Comparison of ENCODE assay signal across 19 cellular contexts in the genomic region with DNA sequence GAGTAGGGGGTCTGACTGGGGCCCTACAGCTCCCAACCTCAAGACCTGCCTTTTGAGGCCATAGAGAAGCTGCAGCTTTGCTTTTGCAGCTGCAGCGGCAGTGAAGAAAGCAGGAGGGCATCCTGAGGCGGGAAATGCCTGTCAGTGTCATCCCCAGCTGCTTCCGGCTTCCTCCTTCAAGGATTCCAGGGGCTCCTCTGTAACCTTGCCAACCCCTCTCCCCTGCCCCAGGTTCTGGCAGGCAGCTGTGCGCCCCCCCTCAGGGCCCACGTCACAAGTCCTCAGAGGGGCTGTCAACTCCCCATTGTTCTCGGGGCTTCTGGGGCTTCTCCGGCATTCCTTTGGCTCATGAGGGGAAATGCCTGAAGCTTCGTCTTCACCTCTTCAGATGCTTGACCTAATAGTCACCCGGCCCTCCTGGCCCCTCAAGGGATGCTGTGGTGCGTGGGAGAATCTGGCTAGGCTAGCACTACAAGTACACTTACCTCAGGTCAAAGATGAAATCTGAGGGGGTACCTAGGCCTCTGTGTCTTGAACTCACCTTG. TPM values are rescaled to one million over a fixed set of nuclear protein-coding genes. Genes with fewer than 3 reads are reported as not detected.
A peak's percentile ranks its signal among the peaks of the same experiment; 100 is the strongest.
DNase-seq lines count a peak whose midpoint lies in the region; ATAC-seq, FAIRE-seq and TF ChIP-seq lines count a peak whose summit lies in the region.
"Had no signal": no experiment of that assay in that cellular context is flagged by ENCODE, and none has a peak within 500 bp of the region (broad histone marks: within the 10 kb centered on the region; RNA-seq: fewer than 3 reads in every experiment).

No MANE protein-coding gene starts in this region.

- H3K4me1 Mint-ChIP-seq in astrocyte (ENCODE audit: low read depth, unreplicated experiment) = peaks cover 3% of the 10 kb centered on the region

- H3K4me2 ChIP-seq in astrocyte (ENCODE audit: low read length) = peak overlapping the region; percentile 50

- ATAC-seq in HG03565 (IDR thresholded peaks at IDR 0.05; ENCODE audit: unreplicated experiment) = no peak
- ATAC-seq: activated naive CD4-positive, alpha-beta T cell treated with anti-CD3 and anti-CD28 coated beads, Interleukin-2, amount 50 U/mL, for 72 hours; left cardiac atrium had no signal

- DNase-seq in HPDE6-E6E7 (ENCODE audit: extremely low spot score) = peak; percentile 44
- DNase-seq in astrocyte (ENCODE audit: low read depth) = peak; percentile 80
- DNase-seq in glomerular endothelial cell (ENCODE audit: extremely low read depth, low read depth, low spot score) = peak; percentile 72
- peak; percentile 14 for DNase-seq in sigmoid colon
- DNase-seq in activated CD4-positive, CD25-positive, alpha-beta regulatory T cell treated with anti-CD3 and anti-CD28 coated beads, Interleukin-2, amount 50 U/mL, for 72 hours = no peak
- no peak for DNase-seq in ascending aorta (ENCODE audit: low spot score in 2 of 2)
- no peak for DNase-seq in MG63
- DNase-seq: activated CD4-positive, alpha-beta T cell treated with anti-CD3 and anti-CD28 coated beads for 4 hours; Calu3; cerebellar nuclear complex; left cardiac atrium; NCI-H2029; NCI-H526 treated with DMSO at 0.1 percent for 48 hours had no signal

- H3K27ac ChIP-seq in astrocyte (ENCODE audit: low read depth, low read length) (peak overlapping the region; percentile 50), sigmoid colon (no peak overlapping the region), ascending aorta (no peak overlapping the region)
- H3K27ac ChIP-seq: heart left ventricle, prostate gland, thoracic aorta had no signal

- no peaks in the 10 kb centered on the region for H3K79me2 ChIP-seq in astrocyte (ENCODE audit: insufficient read depth, low read length)

- H2AFZ ChIP-seq in astrocyte (ENCODE audit: low read depth, low read length) = no peak overlapping the region

- TF ChIP-seq POLR2A in sigmoid colon (IDR thresholded peaks at IDR 0.05) = no peak

- H3K27me3 ChIP-seq in astrocyte (ENCODE audit: insufficient read depth, low read length) (no peaks in the 10 kb centered on the region), sigmoid colon (no peaks in the 10 kb centered on the region), ascending aorta (no peaks in the 10 kb centered on the region), MG63 (no peaks in the 10 kb centered on the region)

- H3K4me3 ChIP-seq in astrocyte (ENCODE audit: insufficient read depth, low read depth, low read length) = no peak overlapping the region
- no peak overlapping the region for H3K4me3 ChIP-seq in sigmoid colon
- no peak overlapping the region for H3K4me3 ChIP-seq in ascending aorta
- H3K4me3 ChIP-seq in MG63 = no peak overlapping the region
- H3K4me3 ChIP-seq: heart left ventricle, prostate gland, thoracic aorta had no signal

- no peak for TF ChIP-seq EP300 in sigmoid colon (IDR thresholded peaks at IDR 0.05)

- intact Hi-C loops in sigmoid colon (cut with DNase I) (no loop called here), ascending aorta (cut with DNase I) (no loop called here)

- H3K4me3 Mint-ChIP-seq in astrocyte (ENCODE audit: unreplicated experiment) = no peak overlapping the region
- H3K4me3 Mint-ChIP-seq: T-helper 1 cell treated with Interleukin-12 subunit alpha and Interleukin-12 subunit beta and Interleukin-4 antibody, amounts not matched to agents 30 μg/mL and 1 μg/mL, for 36 hours had no signal

- H3K9ac ChIP-seq in astrocyte (ENCODE audit: low read length) = peak overlapping the region; percentile 23

- H3K27ac Mint-ChIP-seq in astrocyte (ENCODE audit: unreplicated experiment) = no peak overlapping the region
- H3K27ac Mint-ChIP-seq: activated naive CD4-positive, alpha-beta T cell treated with anti-CD3 and anti-CD28 coated beads, Interleukin-2, amount 50 U/mL, for 72 hours; T-helper 1 cell treated with Interleukin-12 subunit alpha and Interleukin-12 subunit beta and Interleukin-4 antibody, amounts not matched to agents 30 μg/mL and 1 μg/mL, for 36 hours had no signal

- H3K36me3 Mint-ChIP-seq in astrocyte (ENCODE audit: low read depth, unreplicated experiment) = no peaks in the 10 kb centered on the region
- H3K36me3 Mint-ChIP-seq: activated naive CD4-positive, alpha-beta T cell treated with anti-CD3 and anti-CD28 coated beads, Interleukin-2, amount 50 U/mL, for 72 hours had no signal

- H3K36me3 ChIP-seq in astrocyte (ENCODE audit: insufficient read depth, low read length) (no peaks in the 10 kb centered on the region), sigmoid colon (no peaks in the 10 kb centered on the region), ascending aorta (no peaks in the 10 kb centered on the region), MG63 (no peaks in the 10 kb centered on the region)
- H3K36me3 ChIP-seq: heart left ventricle, prostate gland, thoracic aorta had no signal

- H3K9me3 ChIP-seq in astrocyte (ENCODE audit: insufficient read depth, low read depth, low read length) (no peaks in the 10 kb centered on the region), sigmoid colon (no peaks in the 10 kb centered on the region), ascending aorta (no peaks in the 10 kb centered on the region), MG63 (no peaks in the 10 kb centered on the region)
- H3K9me3 ChIP-seq: heart left ventricle, prostate gland, thoracic aorta had no signal

- H3K4me1 ChIP-seq in astrocyte (ENCODE audit: insufficient read depth, low read length) (peaks cover 9% of the 10 kb centered on the region), sigmoid colon (no peaks in the 10 kb centered on the region), ascending aorta (no peaks in the 10 kb centered on the region)
- H3K4me1 ChIP-seq: heart left ventricle, prostate gland had no signal

- no peak for FAIRE-seq in astrocyte (lab: Jason Lieb, UNC)

- TF ChIP-seq CTCF in astrocyte (IDR thresholded peaks at IDR 0.05; ENCODE audit: insufficient read depth, low read depth, low read length) (no peak), sigmoid colon (IDR thresholded peaks at IDR 0.05) (no peak), ascending aorta (IDR thresholded peaks at IDR 0.05) (no peak)

- H3K27me3 Mint-ChIP-seq in astrocyte (ENCODE audit: low read depth, unreplicated experiment) = peaks cover 5% of the 10 kb centered on the region

- 63 to 95% methylated on average over 10 of the region's 10 CpGs for WGBS in sigmoid colon, 2 donors

- no peaks in the 10 kb centered on the region for H4K20me1 ChIP-seq in astrocyte (ENCODE audit: insufficient read depth, low read length)

- H3K9me3 Mint-ChIP-seq in astrocyte (ENCODE audit: unreplicated experiment) = peaks cover 7% of the 10 kb centered on the region
- H3K9me3 Mint-ChIP-seq: activated naive CD4-positive, alpha-beta T cell treated with anti-CD3 and anti-CD28 coated beads, Interleukin-2, amount 50 U/mL, for 72 hours; T-helper 1 cell treated with Interleukin-12 subunit alpha and Interleukin-12 subunit beta and Interleukin-4 antibody, amounts not matched to agents 30 μg/mL and 1 μg/mL, for 36 hours had no signal

RNA-seq across cellular contexts. Expression of a gene that starts 31.9 kb away (rescaled TPM):
- total RNA-seq in astrocyte (0.62 and 2.1 TPM in 2 replicates), glomerular endothelial cell (1,464 and 1,492 TPM in 2 replicates), sigmoid colon (under 1 TPM in 2 of 4 donors, not detected in 2; 0.36 to 0.81 TPM), ascending aorta (2.2 TPM)
- under 1 TPM in 1 of 3 donors, not detected in 2; 0.47 TPM for polyA plus RNA-seq in sigmoid colon
- total RNA-seq in MG63 (2014; rRNA removed; shearing (Covaris generic); ENCODE audit: low replicate concordance) = 1.4 and 7.2 TPM in 2 replicates

Comparison
In these comparisons a context has a peak if more than half of its experiments do, and no peak if none do; other contexts are left out.
1. DNase-seq: peak in HPDE6-E6E7 (single experiment), astrocyte (single experiment), glomerular endothelial cell (single experiment) and sigmoid colon (single experiment); none in activated CD4-positive, CD25-positive, alpha-beta regulatory T cell treated with anti-CD3 and anti-CD28 coated beads, Interleukin-2, amount 50 U/mL, for 72 hours (single experiment), ascending aorta (0 of 2) and MG63 (single experiment).
2. RNA of a gene that starts 31.9 kb away (total RNA-seq): 1,464 to 1,492 TPM in glomerular endothelial cell; 1.4 to 7.2 TPM in MG63, 2.2 TPM in ascending aorta (single experiment), 0.62 to 2.1 TPM in astrocyte and 0.36 to 0.81 TPM in sigmoid colon; every median in the first group is over 100 times any median in the second.